Comparison of ENCODE assay signal across 26 cellular contexts in the genomic region with DNA sequence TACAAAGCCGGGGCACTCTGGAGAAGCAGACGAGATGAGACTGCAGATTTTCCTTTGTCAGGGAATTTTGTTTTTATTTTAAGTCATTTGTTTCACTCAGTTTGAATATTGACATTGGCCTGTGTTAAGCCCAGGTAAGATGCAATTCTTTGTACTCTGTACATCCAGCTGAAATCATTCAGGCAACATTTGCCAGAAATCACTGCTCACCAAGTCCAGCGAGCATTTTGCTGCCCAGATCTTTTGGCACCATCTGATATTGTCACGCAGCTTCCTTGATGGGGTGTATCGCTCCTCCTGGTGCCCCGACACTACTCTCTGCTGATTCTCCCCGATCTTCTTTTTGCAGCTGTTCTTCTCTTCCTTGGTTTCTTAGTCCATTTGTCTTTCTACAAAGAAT.
DNase-seq lines count a peak whose midpoint lies in the region; ATAC-seq, FAIRE-seq and TF ChIP-seq lines count a peak whose summit lies in the region.
"Had no signal": no experiment of that assay in that cellular context is flagged by ENCODE, and none has a peak within 500 bp of the region (broad histone marks: within the 10 kb centered on the region; RNA-seq: fewer than 3 reads in every experiment).

No MANE protein-coding gene starts in this region.

- H4K5ac ChIP-seq in H1 (ENCODE audit: insufficient read length, low read depth, low read length) = no peak overlapping the region

- H3K27ac ChIP-seq in GM23338 (ENCODE audit: low read depth) = no peak overlapping the region
- no peak overlapping the region for H3K27ac ChIP-seq in H1 (ENCODE audit: low read depth, low read length)
- H3K27ac ChIP-seq: A549; BLaER1 treated with 17β-estradiol and CSF1 and Interleukin-3, amounts not matched to agents 10 nM and 100 nM; GM23248 had no signal

- H3K4me3 Mint-ChIP-seq in GM23338 = no peak overlapping the region
- H3K4me3 Mint-ChIP-seq in T-helper 2 cell treated with Interferon-gamma antibody and Interleukin-4, amounts not matched to agents 5 μg/mL and 100 μg/mL, for 36 hours = no peak overlapping the region
- H3K4me3 Mint-ChIP-seq: CD14-positive monocyte; CD4-positive, alpha-beta T cell; CD8-positive, alpha-beta memory T cell had no signal

- no peaks in the 10 kb centered on the region for H3K79me1 ChIP-seq in H1 (ENCODE audit: low read depth, low read length)

- CTCF ChIA-PET in H1 (lab: Charles Lee; ENCODE audit: partially characterized antibody) = interaction anchor here (0.7 kb wide), 1 partner anchor 867 kb away, joined by 3 read pairs; no protein-coding TSS in a partner anchor

- no peaks in the 10 kb centered on the region; the same call in 2 of the 3 replicates for H3K4me1 Mint-ChIP-seq in GM23338
- H3K4me1 Mint-ChIP-seq in T-helper 2 cell treated with Interferon-gamma antibody and Interleukin-4, amounts not matched to agents 5 μg/mL and 100 μg/mL, for 36 hours (ENCODE audit: low read depth) = no peaks in the 10 kb centered on the region
- H3K4me1 Mint-ChIP-seq: CD14-positive monocyte; CD8-positive, alpha-beta memory T cell had no signal

- H2BK15ac ChIP-seq in H1 (ENCODE audit: low read length) = no peak overlapping the region

- H3K27me3 ChIP-seq in GM23338 (ENCODE audit: insufficient read depth) = no peaks in the 10 kb centered on the region
- H3K27me3 ChIP-seq in H1 (replicated peaks in 1 of 4; ENCODE audit: control insufficient read depth in 3 of 4, extremely low read depth in 1 of 4, insufficient read depth in 3 of 4, low read length in 3 of 4) = no peaks in the 10 kb centered on the region
- H3K27me3 ChIP-seq: BE2C; BLaER1 treated with 17β-estradiol and CSF1 and Interleukin-3, amounts not matched to agents 10 nM and 100 nM had no signal

- no peak overlapping the region for H2BK12ac ChIP-seq in H1 (ENCODE audit: low read depth, low read length)

- H2AK5ac ChIP-seq in H1 (ENCODE audit: low read depth, low read length) = no peak overlapping the region

- H3K36me3 Mint-ChIP-seq in GM23338 (ENCODE audit: low read depth) = peaks cover 61% of the 10 kb centered on the region
- H3K36me3 Mint-ChIP-seq in T-helper 2 cell treated with Interferon-gamma antibody and Interleukin-4, amounts not matched to agents 5 μg/mL and 100 μg/mL, for 36 hours (ENCODE audit: low read depth) = no peaks in the 10 kb centered on the region
- H3K36me3 Mint-ChIP-seq: CD14-positive monocyte; CD8-positive, alpha-beta memory T cell had no signal

- no peak overlapping the region for H3K4me2 ChIP-seq in GM23338
- H3K4me2 ChIP-seq in H1 (ENCODE audit: insufficient read depth in 1 of 2, low read depth in 2 of 2, low read length in 2 of 2) = no peak overlapping the region
- H3K4me2 ChIP-seq: A549; BLaER1 treated with 17β-estradiol and CSF1 and Interleukin-3, amounts not matched to agents 10 nM and 100 nM had no signal

- H3K4me3 ChIP-seq in GM23338 (no peak overlapping the region), H1 (ENCODE audit: extremely low read depth in 1 of 4, insufficient read depth in 2 of 4, low read depth in 3 of 4, low read length in 4 of 4) (no peak overlapping the region)
- H3K4me3 ChIP-seq: A549; BLaER1 treated with 17β-estradiol and CSF1 and Interleukin-3, amounts not matched to agents 10 nM and 100 nM; GM23248 had no signal

- no peak overlapping the region for H3K56ac ChIP-seq in H1 (replicated peaks; ENCODE audit: insufficient read length, low read depth, low read length)

- H3K23ac ChIP-seq in H1 (ENCODE audit: insufficient read length) = no peak overlapping the region

- H3K4ac ChIP-seq in H1 (replicated peaks; ENCODE audit: insufficient read length, low read depth, low read length) = no peak overlapping the region

- no peaks in the 10 kb centered on the region for H4K20me1 ChIP-seq in GM23338 (replicated peaks; ENCODE audit: insufficient read depth)
- no peaks in the 10 kb centered on the region for H4K20me1 ChIP-seq in H1 (replicated peaks in 1 of 2; ENCODE audit: control insufficient read depth in 1 of 2, insufficient read depth in 2 of 2, low read length in 2 of 2)
- H4K20me1 ChIP-seq: BLaER1 treated with 17β-estradiol and CSF1 and Interleukin-3, amounts not matched to agents 10 nM and 100 nM had no signal

- peak overlapping the region; percentile 28 for H4K91ac ChIP-seq in H1 (replicated peaks; ENCODE audit: insufficient read length, low read length)

- H4K8ac ChIP-seq in H1 (ENCODE audit: extremely low read depth, insufficient read depth, low read length) = no peak overlapping the region

- no peak overlapping the region for H3K9ac ChIP-seq in H1 (replicated peaks in 1 of 4; ENCODE audit: extremely low read depth in 1 of 4, low read depth in 3 of 4, low read length in 3 of 4)
- H3K9ac ChIP-seq: BLaER1 treated with 17β-estradiol and CSF1 and Interleukin-3, amounts not matched to agents 10 nM and 100 nM; GM23248 had no signal

- H3K4me1 ChIP-seq in GM23338 (ENCODE audit: insufficient read depth) = no peaks in the 10 kb centered on the region
- no peaks in the 10 kb centered on the region for H3K4me1 ChIP-seq in H1 (replicated peaks in 1 of 4; ENCODE audit: control insufficient read depth in 3 of 4, insufficient read depth in 4 of 4, low read length in 3 of 4)
- H3K4me1 ChIP-seq: A549, BE2C had no signal

- TF ChIP-seq EP300 in H1 (IDR thresholded peaks at IDR 0.05; ENCODE audit: borderline replicate concordance in 1 of 2, low read depth in 2 of 2, low read length in 2 of 2) = no peak

- no peak overlapping the region for H3K14ac ChIP-seq in H1 (ENCODE audit: insufficient read length)

- FAIRE-seq in H1 (lab: Jason Lieb, UNC) = no peak
- FAIRE-seq: A549, D721Med, G401.6, GM12892, GM19239, H54 had no signal

- no peak overlapping the region for H3K18ac ChIP-seq in H1 (ENCODE audit: extremely low read depth, low read length)

- no peaks in the 10 kb centered on the region for H3F3A ChIP-seq in GM23338 (replicated peaks; ENCODE audit: low read depth)

- H3K27ac Mint-ChIP-seq in GM23338 = 0 out of 2 replicates have a peak overlapping the region, but pooled peaks have one; percentile 10
- H3K27ac Mint-ChIP-seq in T-helper 2 cell treated with Interferon-gamma antibody and Interleukin-4, amounts not matched to agents 5 μg/mL and 100 μg/mL, for 36 hours = no peak overlapping the region
- H3K27ac Mint-ChIP-seq: CD14-positive monocyte; CD4-positive, alpha-beta T cell; CD8-positive, alpha-beta memory T cell had no signal

- no peak overlapping the region for H2AFZ ChIP-seq in GM23338
- no peak overlapping the region for H2AFZ ChIP-seq in H1 (ENCODE audit: low read length)
- H2AFZ ChIP-seq: GM23248 had no signal

- H2BK20ac ChIP-seq in H1 (ENCODE audit: low read length) = no peak overlapping the region

- H3K36me3 ChIP-seq in GM23338 (ENCODE audit: insufficient read depth) = 0 out of 2 replicates have a peak, but pooled peaks cover 10% of the 10 kb centered on the region
- H3K36me3 ChIP-seq in H1 (ENCODE audit: control insufficient read depth in 2 of 4, insufficient read depth in 4 of 4, low read length in 3 of 4) = peaks cover 0 to 3% (median 2%) of the 10 kb centered on the region in 4 experiments; a peak in 2 of 8 replicates
- H3K36me3 ChIP-seq: BE2C; BLaER1 treated with 17β-estradiol and CSF1 and Interleukin-3, amounts not matched to agents 10 nM and 100 nM had no signal

- H3K9me3 ChIP-seq in H1 (ENCODE audit: insufficient read depth in 2 of 2, low read depth in 1 of 2, low read length in 1 of 2) = peaks cover 0 to 16% of the 10 kb centered on the region in 2 experiments; a peak in 2 of 4 replicates
- H3K9me3 ChIP-seq: A549, BE2C had no signal

- H3K9me3 Mint-ChIP-seq in GM23338 = peaks cover 33% of the 10 kb centered on the region
- H3K9me3 Mint-ChIP-seq in T-helper 2 cell treated with Interferon-gamma antibody and Interleukin-4, amounts not matched to agents 5 μg/mL and 100 μg/mL, for 36 hours = peaks cover 50% of the 10 kb centered on the region

- no peak overlapping the region for H2BK120ac ChIP-seq in H1 (replicated peaks; ENCODE audit: low read depth, low read length)

- TF ChIP-seq CTCF in GM23338 (conservative IDR thresholded peaks at IDR 0.05; ENCODE audit: low read depth in 2 of 2) (no peak), H1 (IDR thresholded peaks at IDR 0.05; ENCODE audit: control extremely low read depth in 1 of 3, insufficient read depth in 1 of 3, low read depth in 1 of 3, low read length in 3 of 3) (no peak)

- DNase-seq in GM23338 (ENCODE audit: low spot score) (no peak), cerebellar cortex (ENCODE audit: low spot score) (peak; percentile 72), H1 (ENCODE audit: low read depth in 1 of 2, low spot score in 2 of 2) (no peak), SIG-M5 treated with dmso at 0.1 percent for 504 hours (lab: John Stamatoyannopoulos, UW; ENCODE audit: unreplicated experiment) (no peak)
- no peak for DNase-seq in T-helper 2 cell treated with Interferon-gamma antibody and Interleukin-4, amounts not matched to agents 5 μg/mL and 100 μg/mL, for 36 hours (ENCODE audit: low spot score)
- DNase-seq: 8988T; ACHN; AML-193; BE2C; CD4-positive, alpha-beta T cell; CD8-positive, alpha-beta memory T cell; DMS 273 treated with DMSO at 0.1 percent for 48 hours; DMS53; DMS79 treated with DMSO at 0.1 percent for 48 hours; GM23248; HCEC 1CT had no signal

- TF ChIP-seq RAD21 in H1 (IDR thresholded peaks at IDR 0.05 in 1 of 2, conservative IDR thresholded peaks at IDR 0.05 in 1 of 2; ENCODE audit: low read depth in 2 of 2, low read length in 2 of 2) = no peak

- WGBS in H1 (ENCODE audit: extremely low coverage in 1 of 2, insufficient coverage in 1 of 2, insufficient read length in 1 of 2, insufficient replicate concordance in 2 of 2, low coverage in 1 of 2, low lambda C conversion rate in 2 of 2, missing lambda C conversion rate in 1 of 2), 2 experiments = 89% methylated on average over 7 of the region's 7 CpGs; no CpG with 5 or more reads in 1 of the 2 experiments

- ATAC-seq in GM23338 (no peak), HG03378 (IDR thresholded peaks at IDR 0.05; ENCODE audit: unreplicated experiment) (no peak), GM19023 (IDR thresholded peaks at IDR 0.05; ENCODE audit: unreplicated experiment) (no peak)
- ATAC-seq: A549 had no signal

- no peak for TF ChIP-seq POLR2A in H1 (IDR thresholded peaks at IDR 0.05; ENCODE audit: control extremely low read depth in 1 of 2, low read depth in 2 of 2, low read length in 2 of 2)

- H3K23me2 ChIP-seq in H1 (ENCODE audit: low read depth, low read length) = no peaks in the 10 kb centered on the region

- POLR2A ChIA-PET in H1 (lab: Charles Lee; ENCODE audit: partially characterized antibody) = no interaction called here

- H3K27me3 Mint-ChIP-seq in GM23338 (ENCODE audit: insufficient read depth, low read depth, poor library complexity) = peaks cover 3% of the 10 kb centered on the region
- no peaks in the 10 kb centered on the region for H3K27me3 Mint-ChIP-seq in T-helper 2 cell treated with Interferon-gamma antibody and Interleukin-4, amounts not matched to agents 5 μg/mL and 100 μg/mL, for 36 hours (ENCODE audit: low read depth)
- H3K27me3 Mint-ChIP-seq: CD4-positive, alpha-beta T cell had no signal

- H3K9me2 ChIP-seq in GM23338 (ENCODE audit: insufficient read depth) = 0 out of 2 replicates have a peak, but pooled peaks cover 6% of the 10 kb centered on the region

- H3K79me2 ChIP-seq in GM23338 (replicated peaks; ENCODE audit: insufficient read depth) = peaks cover 9% of the 10 kb centered on the region; the same call in 1 of the 2 replicates
- peaks cover 0 to 7% of the 10 kb centered on the region in 2 experiments; a peak in 2 of 4 replicates for H3K79me2 ChIP-seq in H1 (ENCODE audit: control insufficient read depth in 1 of 2, insufficient read depth in 2 of 2, low read length in 2 of 2)

- H2BK5ac ChIP-seq in H1 (ENCODE audit: low read depth, low read length) = no peak overlapping the region
